ENCODE assay signal across 11 cellular contexts in genomic region chr5:64210866-64211265, GRCh38. TPM values are rescaled to one million over a fixed set of nuclear protein-coding genes. Genes with fewer than 3 reads are reported as not detected.
DNase-seq lines count a peak whose midpoint lies in the region; ATAC-seq and TF ChIP-seq lines count a peak whose summit lies in the region.
"Had no signal": no experiment of that assay in that cellular context is flagged by ENCODE, and none has a peak within 500 bp of the region (broad histone marks: within the 10 kb centered on the region; RNA-seq: fewer than 3 reads in every experiment).

No MANE protein-coding gene starts in this region.

- H3K36me3 ChIP-seq in iPS DF 6.9 (ENCODE audit: control insufficient read depth, insufficient read depth, low read length): no peaks in the 10 kb centered on the region
- peaks cover 0 to 5% (median 0%) of the 10 kb centered on the region in 4 donors for H3K36me3 ChIP-seq in sigmoid colon
- H3K36me3 ChIP-seq: BLaER1 had no signal

- TF ChIP-seq CTCF in brain (conservative IDR thresholded peaks at IDR 0.05) (no peak), sigmoid colon (IDR thresholded peaks at IDR 0.05) (no peak)

- DNase-seq in ACHN: peak; percentile 65
- DNase-seq in HPDE6-E6E7 (ENCODE audit: extremely low spot score): peak; percentile 26
- DNase-seq in iPS DF 6.9 (ENCODE audit: low read depth, low spot score): peak; percentile 11
- DNase-seq in sigmoid colon: no peak
- no peak for DNase-seq in activated CD4-positive, alpha-beta T cell treated with anti-CD3 and anti-CD28 coated beads for 4 hours
- DNase-seq: activated effector memory CD4-positive, alpha-beta T cell treated with anti-CD3 and anti-CD28 coated beads, Interleukin-2, amount 50 U/mL, for 16 hours; stomach had no signal

- TF ChIP-seq POLR2A in sigmoid colon (IDR thresholded peaks at IDR 0.05): no peak

- no peak overlapping the region for H3K4me3 ChIP-seq in iPS DF 6.9 (ENCODE audit: low read length)
- H3K4me3 ChIP-seq in sigmoid colon: no peak overlapping the region
- H3K4me3 ChIP-seq: BLaER1, stomach had no signal

- H3K4me1 ChIP-seq in iPS DF 6.9 (ENCODE audit: control insufficient read depth, insufficient read depth, low read length): no peaks in the 10 kb centered on the region
- H3K4me1 ChIP-seq in sigmoid colon: peaks cover 0 to 6% (median 2%) of the 10 kb centered on the region in 4 donors
- H3K4me1 ChIP-seq: BLaER1 had no signal

- H3K4me3 Mint-ChIP-seq in brain: peak overlapping the region in 1 of 5 experiments; percentile 3

- H3K27me3 Mint-ChIP-seq in brain: peaks cover 4% of the 10 kb centered on the region

- ATAC-seq in GM18519 (IDR thresholded peaks at IDR 0.05; ENCODE audit: low FRiP score, unreplicated experiment) (no peak), HG02870 (IDR thresholded peaks at IDR 0.05; ENCODE audit: unreplicated experiment) (no peak)

- in situ Hi-C loops in ACHN (cut with HindIII; ENCODE audit: low pct_ligation_motif_present, low pct_unique_long_range_greater_than_20kb, low sequenced_read_pairs): no loop called here

- H3K27me3 ChIP-seq in iPS DF 6.9 (ENCODE audit: control insufficient read depth, insufficient read depth, low read length): no peaks in the 10 kb centered on the region
- H3K27me3 ChIP-seq in sigmoid colon: no peaks in the 10 kb centered on the region
- H3K27me3 ChIP-seq: BLaER1, stomach had no signal

- no peaks in the 10 kb centered on the region for H3K9me3 Mint-ChIP-seq in brain

- intact Hi-C loops in sigmoid colon (cut with DNase I): no loop called here

- no peaks in the 10 kb centered on the region for H3K36me3 Mint-ChIP-seq in brain

- H3K9me3 ChIP-seq in iPS DF 6.9 (ENCODE audit: control insufficient read depth, insufficient read depth, low read length) (no peaks in the 10 kb centered on the region), sigmoid colon (no peaks in the 10 kb centered on the region)
- H3K9me3 ChIP-seq: BLaER1, stomach had no signal

- TF ChIP-seq EP300 in sigmoid colon (IDR thresholded peaks at IDR 0.05): no peak

- peak overlapping the region in 4 of 5 experiments; percentile 1 to 92 (median 69) for H3K27ac Mint-ChIP-seq in brain

- peaks cover 54% of the 10 kb centered on the region for H3K4me1 Mint-ChIP-seq in brain

- H3K27ac ChIP-seq in iPS DF 6.9 (ENCODE audit: low read length): no peak overlapping the region
- no peak overlapping the region for H3K27ac ChIP-seq in sigmoid colon
- H3K27ac ChIP-seq: BLaER1, stomach had no signal

RNA-seq across cellular contexts. Expression of gene RNF180, which starts 45.2 kb away (rescaled TPM):
- polyA plus RNA-seq in brain (ENCODE audit: insufficient read depth, low read depth, low replicate concordance) (0.64 TPM), sigmoid colon (1 to 10 TPM in 1 of 3 donors, under 1 TPM in 2; 0.23 to 1.2 (median 0.57) TPM)
- total RNA-seq in sigmoid colon: 10 to 100 TPM; 16.6 to 27.1 (median 21.5) TPM

Comparison
In these comparisons a context has a peak if more than half of its experiments do, and no peak if none do; other contexts are left out.
1. DNase-seq: peak in ACHN (single experiment), HPDE6-E6E7 (single experiment) and iPS DF 6.9 (single experiment); none in sigmoid colon (single experiment) and activated CD4-positive, alpha-beta T cell treated with anti-CD3 and anti-CD28 coated beads for 4 hours (0 of 2).